Comparison of ENCODE assay signal across 1 cellular context in genomic region chr18:50902797-50903196, GRCh38.
TF ChIP-seq lines count a peak whose summit lies in the region.

No MANE protein-coding gene starts in this region.

TF ChIP-seq in HepG2, 621 proteins besides CTCF, POLR2A, EP300 and RAD21 (continued from another document and continues in another):
- TF ChIP-seq, protein P1, sequence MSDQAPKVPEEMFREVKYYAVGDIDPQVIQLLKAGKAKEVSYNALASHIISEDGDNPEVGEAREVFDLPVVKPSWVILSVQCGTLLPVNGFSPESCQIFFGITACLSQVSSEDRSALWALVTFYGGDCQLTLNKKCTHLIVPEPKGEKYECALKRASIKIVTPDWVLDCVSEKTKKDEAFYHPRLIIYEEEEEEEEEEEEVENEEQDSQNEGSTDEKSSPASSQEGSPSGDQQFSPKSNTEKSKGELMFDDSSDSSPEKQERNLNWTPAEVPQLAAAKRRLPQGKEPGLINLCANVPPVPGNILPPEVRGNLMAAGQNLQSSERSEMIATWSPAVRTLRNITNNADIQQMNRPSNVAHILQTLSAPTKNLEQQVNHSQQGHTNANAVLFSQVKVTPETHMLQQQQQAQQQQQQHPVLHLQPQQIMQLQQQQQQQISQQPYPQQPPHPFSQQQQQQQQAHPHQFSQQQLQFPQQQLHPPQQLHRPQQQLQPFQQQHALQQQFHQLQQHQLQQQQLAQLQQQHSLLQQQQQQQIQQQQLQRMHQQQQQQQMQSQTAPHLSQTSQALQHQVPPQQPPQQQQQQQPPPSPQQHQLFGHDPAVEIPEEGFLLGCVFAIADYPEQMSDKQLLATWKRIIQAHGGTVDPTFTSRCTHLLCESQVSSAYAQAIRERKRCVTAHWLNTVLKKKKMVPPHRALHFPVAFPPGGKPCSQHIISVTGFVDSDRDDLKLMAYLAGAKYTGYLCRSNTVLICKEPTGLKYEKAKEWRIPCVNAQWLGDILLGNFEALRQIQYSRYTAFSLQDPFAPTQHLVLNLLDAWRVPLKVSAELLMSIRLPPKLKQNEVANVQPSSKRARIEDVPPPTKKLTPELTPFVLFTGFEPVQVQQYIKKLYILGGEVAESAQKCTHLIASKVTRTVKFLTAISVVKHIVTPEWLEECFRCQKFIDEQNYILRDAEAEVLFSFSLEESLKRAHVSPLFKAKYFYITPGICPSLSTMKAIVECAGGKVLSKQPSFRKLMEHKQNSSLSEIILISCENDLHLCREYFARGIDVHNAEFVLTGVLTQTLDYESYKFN (CRISPR knock-in tag; conservative IDR thresholded peaks at IDR 0.05): peak; percentile 77
- TF ChIP-seq BCL6 (CRISPR knock-in tag; IDR thresholded peaks at IDR 0.05): peak; percentile 78
- no peak for TF ChIP-seq XBP1 (CRISPR knock-in tag; IDR thresholded peaks at IDR 0.05)
- no peak for TF ChIP-seq ZNF468 (CRISPR knock-in tag; IDR thresholded peaks at IDR 0.05)
- no peak for TF ChIP-seq TBP (CRISPR knock-in tag; IDR thresholded peaks at IDR 0.05)
- TF ChIP-seq, protein P2, sequence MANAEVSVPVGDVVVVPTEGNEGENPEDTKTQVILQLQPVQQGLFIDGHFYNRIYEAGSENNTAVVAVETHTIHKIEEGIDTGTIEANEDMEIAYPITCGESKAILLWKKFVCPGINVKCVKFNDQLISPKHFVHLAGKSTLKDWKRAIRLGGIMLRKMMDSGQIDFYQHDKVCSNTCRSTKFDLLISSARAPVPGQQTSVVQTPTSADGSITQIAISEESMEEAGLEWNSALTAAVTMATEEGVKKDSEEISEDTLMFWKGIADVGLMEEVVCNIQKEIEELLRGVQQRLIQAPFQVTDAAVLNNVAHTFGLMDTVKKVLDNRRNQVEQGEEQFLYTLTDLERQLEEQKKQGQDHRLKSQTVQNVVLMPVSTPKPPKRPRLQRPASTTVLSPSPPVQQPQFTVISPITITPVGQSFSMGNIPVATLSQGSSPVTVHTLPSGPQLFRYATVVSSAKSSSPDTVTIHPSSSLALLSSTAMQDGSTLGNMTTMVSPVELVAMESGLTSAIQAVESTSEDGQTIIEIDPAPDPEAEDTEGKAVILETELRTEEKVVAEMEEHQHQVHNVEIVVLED (CRISPR knock-in tag; IDR thresholded peaks at IDR 0.05; ENCODE audit: borderline replicate concordance): no peak
- TF ChIP-seq NR2F2 (IDR thresholded peaks at IDR 0.05; ENCODE audit: borderline replicate concordance, low read depth): peak; percentile 52; the same call in 1 of the 2 replicates
- TF ChIP-seq ZNF24 (IDR thresholded peaks at IDR 0.05): no peak
- peak; percentile 59 for TF ChIP-seq KDM6A (CRISPR knock-in tag; IDR thresholded peaks at IDR 0.05; ENCODE audit: low read depth)
- no peak for TF ChIP-seq SOX6 (IDR thresholded peaks at IDR 0.05)
- TF ChIP-seq SOX6 (CRISPR knock-in tag; IDR thresholded peaks at IDR 0.05): peak; percentile 83
- TF ChIP-seq, protein P3, sequence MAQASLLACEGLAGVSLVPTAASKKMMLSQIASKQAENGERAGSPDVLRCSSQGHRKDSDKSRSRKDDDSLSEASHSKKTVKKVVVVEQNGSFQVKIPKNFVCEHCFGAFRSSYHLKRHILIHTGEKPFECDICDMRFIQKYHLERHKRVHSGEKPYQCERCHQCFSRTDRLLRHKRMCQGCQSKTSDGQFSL (CRISPR knock-in tag; IDR thresholded peaks at IDR 0.05): no peak
- peak; percentile 80 for TF ChIP-seq HDAC1 (CRISPR knock-in tag; IDR thresholded peaks at IDR 0.05)
- TF ChIP-seq ADNP (CRISPR knock-in tag; IDR thresholded peaks at IDR 0.05): no peak
- TF ChIP-seq ZBTB20 (CRISPR knock-in tag; IDR thresholded peaks at IDR 0.05; ENCODE audit: borderline replicate concordance, low read depth): no peak
- peak; percentile 46; the same call in 1 of the 2 replicates for TF ChIP-seq GATAD1 (CRISPR knock-in tag; IDR thresholded peaks at IDR 0.05)
- peak; percentile 71 for TF ChIP-seq NCOA2 (CRISPR knock-in tag; IDR thresholded peaks at IDR 0.05)
- TF ChIP-seq, protein P4, sequence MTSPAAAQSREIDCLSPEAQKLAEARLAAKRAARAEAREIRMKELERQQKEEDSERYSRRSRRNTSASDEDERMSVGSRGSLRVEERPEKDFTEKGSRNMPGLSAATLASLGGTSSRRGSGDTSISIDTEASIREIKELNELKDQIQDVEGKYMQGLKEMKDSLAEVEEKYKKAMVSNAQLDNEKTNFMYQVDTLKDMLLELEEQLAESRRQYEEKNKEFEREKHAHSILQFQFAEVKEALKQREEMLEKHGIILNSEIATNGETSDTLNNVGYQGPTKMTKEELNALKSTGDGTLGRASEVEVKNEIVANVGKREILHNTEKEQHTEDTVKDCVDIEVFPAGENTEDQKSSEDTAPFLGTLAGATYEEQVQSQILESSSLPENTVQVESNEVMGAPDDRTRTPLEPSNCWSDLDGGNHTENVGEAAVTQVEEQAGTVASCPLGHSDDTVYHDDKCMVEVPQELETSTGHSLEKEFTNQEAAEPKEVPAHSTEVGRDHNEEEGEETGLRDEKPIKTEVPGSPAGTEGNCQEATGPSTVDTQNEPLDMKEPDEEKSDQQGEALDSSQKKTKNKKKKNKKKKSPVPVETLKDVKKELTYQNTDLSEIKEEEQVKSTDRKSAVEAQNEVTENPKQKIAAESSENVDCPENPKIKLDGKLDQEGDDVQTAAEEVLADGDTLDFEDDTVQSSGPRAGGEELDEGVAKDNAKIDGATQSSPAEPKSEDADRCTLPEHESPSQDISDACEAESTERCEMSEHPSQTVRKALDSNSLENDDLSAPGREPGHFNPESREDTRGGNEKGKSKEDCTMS (CRISPR knock-in tag; conservative IDR thresholded peaks at IDR 0.05): no peak
- TF ChIP-seq NFYC (CRISPR knock-in tag; IDR thresholded peaks at IDR 0.05): no peak
- no peak for TF ChIP-seq ZNF883 (CRISPR knock-in tag; IDR thresholded peaks at IDR 0.05; ENCODE audit: not compliant biosample characterization)
- no peak for TF ChIP-seq ZNF576 (CRISPR knock-in tag; IDR thresholded peaks at IDR 0.05)
- TF ChIP-seq ZFY (CRISPR knock-in tag; IDR thresholded peaks at IDR 0.05): no peak
- no peak for TF ChIP-seq ARNT2 (CRISPR knock-in tag; IDR thresholded peaks at IDR 0.05; ENCODE audit: low read depth)
- TF ChIP-seq CC2D1A (CRISPR knock-in tag; IDR thresholded peaks at IDR 0.05): no peak
- TF ChIP-seq HOXA7 (CRISPR knock-in tag; IDR thresholded peaks at IDR 0.05): no peak
- TF ChIP-seq ZFP41 (CRISPR knock-in tag; IDR thresholded peaks at IDR 0.05; ENCODE audit: borderline replicate concordance): no peak
- TF ChIP-seq PAWR (CRISPR knock-in tag; IDR thresholded peaks at IDR 0.05; ENCODE audit: borderline replicate concordance): no peak
- no peak for TF ChIP-seq ZNF562 (CRISPR knock-in tag; IDR thresholded peaks at IDR 0.05; ENCODE audit: borderline replicate concordance)
- no peak for TF ChIP-seq ZNF615 (CRISPR knock-in tag; IDR thresholded peaks at IDR 0.05; ENCODE audit: borderline replicate concordance)
- no peak for TF ChIP-seq ZNF747 (CRISPR knock-in tag; IDR thresholded peaks at IDR 0.05; ENCODE audit: borderline replicate concordance)
- TF ChIP-seq NFE2L2 (IDR thresholded peaks at IDR 0.05; ENCODE audit: low read length): no peak
- TF ChIP-seq ZNF790 (CRISPR knock-in tag; IDR thresholded peaks at IDR 0.05; ENCODE audit: borderline replicate concordance): no peak
- TF ChIP-seq HOXA9 (CRISPR knock-in tag; IDR thresholded peaks at IDR 0.05; ENCODE audit: borderline replicate concordance): no peak
- TF ChIP-seq, protein P5, sequence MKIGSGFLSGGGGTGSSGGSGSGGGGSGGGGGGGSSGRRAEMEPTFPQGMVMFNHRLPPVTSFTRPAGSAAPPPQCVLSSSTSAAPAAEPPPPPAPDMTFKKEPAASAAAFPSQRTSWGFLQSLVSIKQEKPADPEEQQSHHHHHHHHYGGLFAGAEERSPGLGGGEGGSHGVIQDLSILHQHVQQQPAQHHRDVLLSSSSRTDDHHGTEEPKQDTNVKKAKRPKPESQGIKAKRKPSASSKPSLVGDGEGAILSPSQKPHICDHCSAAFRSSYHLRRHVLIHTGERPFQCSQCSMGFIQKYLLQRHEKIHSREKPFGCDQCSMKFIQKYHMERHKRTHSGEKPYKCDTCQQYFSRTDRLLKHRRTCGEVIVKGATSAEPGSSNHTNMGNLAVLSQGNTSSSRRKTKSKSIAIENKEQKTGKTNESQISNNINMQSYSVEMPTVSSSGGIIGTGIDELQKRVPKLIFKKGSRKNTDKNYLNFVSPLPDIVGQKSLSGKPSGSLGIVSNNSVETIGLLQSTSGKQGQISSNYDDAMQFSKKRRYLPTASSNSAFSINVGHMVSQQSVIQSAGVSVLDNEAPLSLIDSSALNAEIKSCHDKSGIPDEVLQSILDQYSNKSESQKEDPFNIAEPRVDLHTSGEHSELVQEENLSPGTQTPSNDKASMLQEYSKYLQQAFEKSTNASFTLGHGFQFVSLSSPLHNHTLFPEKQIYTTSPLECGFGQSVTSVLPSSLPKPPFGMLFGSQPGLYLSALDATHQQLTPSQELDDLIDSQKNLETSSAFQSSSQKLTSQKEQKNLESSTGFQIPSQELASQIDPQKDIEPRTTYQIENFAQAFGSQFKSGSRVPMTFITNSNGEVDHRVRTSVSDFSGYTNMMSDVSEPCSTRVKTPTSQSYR (CRISPR knock-in tag; IDR thresholded peaks at IDR 0.05; ENCODE audit: borderline replicate concordance): no peak; the same call in 1 of the 2 replicates
- TF ChIP-seq KDM3A (CRISPR knock-in tag; IDR thresholded peaks at IDR 0.05; ENCODE audit: low read depth): peak; percentile 50; the same call in 1 of the 2 replicates
- no peak for TF ChIP-seq ZNF891 (CRISPR knock-in tag; IDR thresholded peaks at IDR 0.05)
- TF ChIP-seq, protein P6, sequence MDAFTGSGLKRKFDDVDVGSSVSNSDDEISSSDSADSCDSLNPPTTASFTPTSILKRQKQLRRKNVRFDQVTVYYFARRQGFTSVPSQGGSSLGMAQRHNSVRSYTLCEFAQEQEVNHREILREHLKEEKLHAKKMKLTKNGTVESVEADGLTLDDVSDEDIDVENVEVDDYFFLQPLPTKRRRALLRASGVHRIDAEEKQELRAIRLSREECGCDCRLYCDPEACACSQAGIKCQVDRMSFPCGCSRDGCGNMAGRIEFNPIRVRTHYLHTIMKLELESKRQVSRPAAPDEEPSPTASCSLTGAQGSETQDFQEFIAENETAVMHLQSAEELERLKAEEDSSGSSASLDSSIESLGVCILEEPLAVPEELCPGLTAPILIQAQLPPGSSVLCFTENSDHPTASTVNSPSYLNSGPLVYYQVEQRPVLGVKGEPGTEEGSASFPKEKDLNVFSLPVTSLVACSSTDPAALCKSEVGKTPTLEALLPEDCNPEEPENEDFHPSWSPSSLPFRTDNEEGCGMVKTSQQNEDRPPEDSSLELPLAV (CRISPR knock-in tag; conservative IDR thresholded peaks at IDR 0.05; ENCODE audit: low read depth): no peak
- TF ChIP-seq SAP130 (CRISPR knock-in tag; IDR thresholded peaks at IDR 0.05; ENCODE audit: low read depth): peak; percentile 79
- TF ChIP-seq ZFP36L1 (CRISPR knock-in tag; IDR thresholded peaks at IDR 0.05): no peak
- TF ChIP-seq SRF (IDR thresholded peaks at IDR 0.05; ENCODE audit: low read depth, low read length): no peak
- TF ChIP-seq CREB1 (IDR thresholded peaks at IDR 0.05): no peak
- peak; percentile 43; the same call in 1 of the 2 replicates for TF ChIP-seq CREB1 (CRISPR knock-in tag; IDR thresholded peaks at IDR 0.05)
- no peak for TF ChIP-seq SP1 (IDR thresholded peaks at IDR 0.05)
- no peak for TF ChIP-seq SP1 (CRISPR knock-in tag; IDR thresholded peaks at IDR 0.05)
- TF ChIP-seq ZNF547 (CRISPR knock-in tag; IDR thresholded peaks at IDR 0.05): no peak
- no peak for TF ChIP-seq SP4 (CRISPR knock-in tag; IDR thresholded peaks at IDR 0.05)
- peak; percentile 66 for TF ChIP-seq TEAD3 (CRISPR knock-in tag; optimal IDR thresholded peaks at IDR 0.05; ENCODE audit: borderline replicate concordance)
- TF ChIP-seq TCF12 (IDR thresholded peaks at IDR 0.05): no peak
- TF ChIP-seq TCF12 (CRISPR knock-in tag; IDR thresholded peaks at IDR 0.05): no peak
- TF ChIP-seq ZNF142 (CRISPR knock-in tag; IDR thresholded peaks at IDR 0.05): no peak
- no peak for TF ChIP-seq SIN3B (IDR thresholded peaks at IDR 0.05; ENCODE audit: low read length)
